Comparison of ENCODE assay signal across 10 cellular contexts in genomic region chr1:115251856-115252255, GRCh38.
DNase-seq lines count a peak whose midpoint lies in the region; TF ChIP-seq lines count a peak whose summit lies in the region.
"Had no signal": no experiment of that assay in that cellular context is flagged by ENCODE, and none has a peak within 500 bp of the region (broad histone marks: within the 10 kb centered on the region; RNA-seq: fewer than 3 reads in every experiment).

No MANE protein-coding gene starts in this region.

- H3F3A ChIP-seq in smooth muscle cell (ENCODE audit: low read depth) = peaks cover 5% of the 10 kb centered on the region

- TF ChIP-seq POLR2A in spleen (IDR thresholded peaks at IDR 0.05) = no peak

- peaks cover 5% of the 10 kb centered on the region for H3K4me1 Mint-ChIP-seq in glutamatergic neuron (ENCODE audit: low read depth, unreplicated experiment)
- H3K4me1 Mint-ChIP-seq: activated B cell treated with CpG ODN at 0.5 μM for 24 hours, naive B cell had no signal

- peak overlapping the region; percentile 41 for H3K4me2 ChIP-seq in smooth muscle cell

- H3K27me3 Mint-ChIP-seq in glutamatergic neuron (ENCODE audit: unreplicated experiment) = no peaks in the 10 kb centered on the region
- H3K27me3 Mint-ChIP-seq: activated B cell treated with CpG ODN at 0.5 μM for 24 hours had no signal

- peak; percentile 36 for DNase-seq in H4 (ENCODE audit: low spot score)
- DNase-seq in WERI-Rb-1 = peak; percentile 26
- no peak for DNase-seq in glutamatergic neuron
- no peak for DNase-seq in smooth muscle cell (lab: John Stamatoyannopoulos, UW; ENCODE audit: unreplicated experiment)
- DNase-seq in globus pallidus (ENCODE audit: low spot score) = no peak
- DNase-seq in spleen = no peak
- no peak for DNase-seq in NCI-H446 treated with DMSO at 0.1 percent for 48 hours (lab: John Stamatoyannopoulos, UW)
- no peak for DNase-seq in activated naive CD4-positive, alpha-beta T cell treated with anti-CD3 and anti-CD28 coated beads, Interleukin-2, amount 50 U/mL, for 16 hours
- DNase-seq: activated B cell treated with CpG ODN at 0.5 μM for 24 hours, naive B cell had no signal

- H3K4me3 Mint-ChIP-seq in glutamatergic neuron (ENCODE audit: unreplicated experiment) = no peak overlapping the region
- H3K4me3 Mint-ChIP-seq: activated B cell treated with CpG ODN at 0.5 μM for 24 hours, naive B cell had no signal

- H3K79me2 ChIP-seq in smooth muscle cell (ENCODE audit: low read depth) = no peaks in the 10 kb centered on the region

- H3K9ac ChIP-seq in smooth muscle cell (ENCODE audit: low read depth) = peak overlapping the region; percentile 45

- no peak overlapping the region for H2AFZ ChIP-seq in smooth muscle cell (ENCODE audit: low read depth)

- no peaks in the 10 kb centered on the region for H3K27me3 ChIP-seq in WERI-Rb-1 (ENCODE audit: insufficient read depth, low read depth, severe bottlenecking)
- no peaks in the 10 kb centered on the region for H3K27me3 ChIP-seq in smooth muscle cell (ENCODE audit: low read depth)
- H3K27me3 ChIP-seq in spleen (replicated peaks in 1 of 7) = no peaks in the 10 kb centered on the region

- H4K20me1 ChIP-seq in smooth muscle cell (ENCODE audit: low read depth) = no peaks in the 10 kb centered on the region

- peaks cover 4% of the 10 kb centered on the region for H3K9me3 Mint-ChIP-seq in glutamatergic neuron (ENCODE audit: unreplicated experiment)

- H3K4me1 ChIP-seq in smooth muscle cell (ENCODE audit: low read depth) (no peaks in the 10 kb centered on the region), spleen (no peaks in the 10 kb centered on the region)

- H3K36me3 Mint-ChIP-seq in glutamatergic neuron (ENCODE audit: unreplicated experiment) = no peaks in the 10 kb centered on the region
- H3K36me3 Mint-ChIP-seq: naive B cell had no signal

- H3K4me3 ChIP-seq in WERI-Rb-1 (ENCODE audit: low read depth, low read length) (no peak overlapping the region), smooth muscle cell (no peak overlapping the region), spleen (no peak overlapping the region)

- H3K27ac ChIP-seq in WERI-Rb-1 (no peak overlapping the region), smooth muscle cell (ENCODE audit: low read depth) (peak overlapping the region; percentile 90), spleen (no peak overlapping the region)

- H3K27ac Mint-ChIP-seq in glutamatergic neuron (ENCODE audit: unreplicated experiment) = peak overlapping the region; percentile 55
- H3K27ac Mint-ChIP-seq: activated B cell treated with CpG ODN at 0.5 μM for 24 hours, naive B cell had no signal

- intact Hi-C loops in spleen (cut with DNase I; ENCODE audit: low total_unique reads) = no loop called here

- H3K36me3 ChIP-seq in WERI-Rb-1 = no peaks in the 10 kb centered on the region
- H3K36me3 ChIP-seq in smooth muscle cell (ENCODE audit: low read depth) = peaks cover 7% of the 10 kb centered on the region
- no peaks in the 10 kb centered on the region for H3K36me3 ChIP-seq in spleen

- TF ChIP-seq CTCF in WERI-Rb-1 (IDR thresholded peaks at IDR 0.05; ENCODE audit: low read depth, low read length) (no peak), glutamatergic neuron (IDR thresholded peaks at IDR 0.05; ENCODE audit: partially characterized antibody, unreplicated experiment) (no peak), smooth muscle cell (IDR thresholded peaks at IDR 0.05; ENCODE audit: borderline replicate concordance, insufficient read depth, poor library complexity, severe bottlenecking) (no peak), spleen (IDR thresholded peaks at IDR 0.05 in 8 of 11, conservative IDR thresholded peaks at IDR 0.05 in 3 of 11) (no peak)

- WGBS in smooth muscle cell (ENCODE audit: low lambda C conversion rate) = 20% methylated on average over 2 of the region's 2 CpGs
- 44 to 56% (median 49%) methylated on average over 2 of the region's 2 CpGs for WGBS in spleen, 5 donors

- H3K9me3 ChIP-seq in WERI-Rb-1 (ENCODE audit: severe bottlenecking) (no peaks in the 10 kb centered on the region), smooth muscle cell (replicated peaks; ENCODE audit: low read depth) (peaks cover 11% of the 10 kb centered on the region), spleen (peaks cover 0 to 13% (median 2%) of the 10 kb centered on the region in 8 donors)

Comparison
In these comparisons a context has a peak if more than half of its experiments do, and no peak if none do; other contexts are left out.
1. DNase-seq: peak in H4 (single experiment) and WERI-Rb-1 (single experiment); none in glutamatergic neuron (single experiment), smooth muscle cell (single experiment), globus pallidus (single experiment), spleen (single experiment), NCI-H446 treated with DMSO at 0.1 percent for 48 hours (single experiment) and activated naive CD4-positive, alpha-beta T cell treated with anti-CD3 and anti-CD28 coated beads, Interleukin-2, amount 50 U/mL, for 16 hours (single experiment).